ENCODE assay signal across 25 cellular contexts in genomic region chr6:158589371-158589770, GRCh38.
"Had no signal": no experiment of that assay in that cellular context is flagged by ENCODE, and none has a peak within 500 bp of the region (broad histone marks: within the 10 kb centered on the region; RNA-seq: fewer than 3 reads in every experiment).

No MANE protein-coding gene starts in this region.

- H3K9me3 ChIP-seq: adrenal gland, breast epithelium, MG63, Peyer's patch, SJCRH30, SK-N-SH had no signal

- H3K4me3 ChIP-seq: adrenal gland, breast epithelium, MG63, Peyer's patch, SJCRH30 had no signal

- H3K9me3 Mint-ChIP-seq: activated CD4-positive, alpha-beta memory T cell treated with anti-CD3 and anti-CD28 coated beads for 36 hours; activated CD4-positive, alpha-beta T cell treated with anti-CD3 and anti-CD28 coated beads, Interleukin-2, amount 10 ng/mL, durations not matched to agents 7 days and 5 days; activated naive CD8-positive, alpha-beta T cell treated with anti-CD3 and anti-CD28 coated beads, Interleukin-2, amount 10 ng/mL, durations not matched to agents 7 days and 5 days had no signal

- H3K27ac Mint-ChIP-seq: activated CD4-positive, alpha-beta memory T cell treated with anti-CD3 and anti-CD28 coated beads for 36 hours; activated CD4-positive, alpha-beta T cell treated with anti-CD3 and anti-CD28 coated beads, Interleukin-2, amount 10 ng/mL, durations not matched to agents 7 days and 5 days; activated naive CD8-positive, alpha-beta T cell treated with anti-CD3 and anti-CD28 coated beads, Interleukin-2, amount 10 ng/mL, durations not matched to agents 7 days and 5 days had no signal

- H3K4me3 Mint-ChIP-seq: activated CD4-positive, alpha-beta memory T cell treated with anti-CD3 and anti-CD28 coated beads for 36 hours; activated CD4-positive, alpha-beta T cell treated with anti-CD3 and anti-CD28 coated beads, Interleukin-2, amount 10 ng/mL, durations not matched to agents 7 days and 5 days; activated naive CD8-positive, alpha-beta T cell treated with anti-CD3 and anti-CD28 coated beads, Interleukin-2, amount 10 ng/mL, durations not matched to agents 7 days and 5 days had no signal

- DNase-seq: activated CD4-positive, alpha-beta memory T cell treated with anti-CD3 and anti-CD28 coated beads for 36 hours; activated CD4-positive, alpha-beta T cell treated with anti-CD3 and anti-CD28 coated beads, Interleukin-2, amount 10 ng/mL, durations not matched to agents 7 days and 5 days; activated CD4-positive, CD25-positive, alpha-beta regulatory T cell; activated CD8-positive, alpha-beta memory T cell treated with anti-CD3 and anti-CD28 coated beads for 24 hours; activated naive CD4-positive, alpha-beta T cell treated with anti-CD3 and anti-CD28 coated beads, Interleukin-2, amount 50 U/mL, for 16 hours; activated naive CD8-positive, alpha-beta T cell treated with anti-CD3 and anti-CD28 coated beads, Interleukin-2, amount 10 ng/mL, durations not matched to agents 7 days and 5 days; activated T-cell treated with anti-CD3 and anti-CD28 coated beads for 4 hours; activated T-cell treated with anti-CD3 and anti-CD28 coated beads, Interleukin-2, amount 50 U/mL, for 48 hours; adrenal gland; MG63; NCI-H1105; NCI-H1436; NCI-H187 treated with DMSO at 0.1 percent for 48 hours; NCI-H2081 treated with DMSO at 0.1 percent for 48 hours; NCI-H226; NCI-H510A treated with DMSO at 0.1 percent for 48 hours; NCI-H69; Right ventricle myocardium superior; SJCRH30; SK-N-SH; T-helper 1 cell had no signal

- H3K4me1 Mint-ChIP-seq: activated naive CD8-positive, alpha-beta T cell treated with anti-CD3 and anti-CD28 coated beads, Interleukin-2, amount 10 ng/mL, durations not matched to agents 7 days and 5 days had no signal

- H3K27ac ChIP-seq: adrenal gland, breast epithelium, Peyer's patch, RWPE1, SJCRH30, VCaP had no signal

- H3K27me3 ChIP-seq: adrenal gland, breast epithelium, MG63, Peyer's patch, SJCRH30 had no signal

- H3K27me3 Mint-ChIP-seq: activated CD4-positive, alpha-beta memory T cell treated with anti-CD3 and anti-CD28 coated beads for 36 hours; activated CD4-positive, alpha-beta T cell treated with anti-CD3 and anti-CD28 coated beads, Interleukin-2, amount 10 ng/mL, durations not matched to agents 7 days and 5 days; activated naive CD8-positive, alpha-beta T cell treated with anti-CD3 and anti-CD28 coated beads, Interleukin-2, amount 10 ng/mL, durations not matched to agents 7 days and 5 days had no signal

- H3K4me1 ChIP-seq: adrenal gland, breast epithelium, Peyer's patch, SJCRH30 had no signal
